Comparison of ENCODE assay signal across 8 cellular contexts in genomic region chr14:73723799-73724621, GRCh38. TPM values are rescaled to one million over a fixed set of nuclear protein-coding genes. Genes with fewer than 3 reads are reported as not detected.
DNase-seq lines count a peak whose midpoint lies in the region; ATAC-seq and TF ChIP-seq lines count a peak whose summit lies in the region.

No MANE protein-coding gene starts in this region.

- intact Hi-C loops in lower leg skin (cut with DNase I; ENCODE audit: low total_unique reads) = no loop called here

- TF ChIP-seq CTCF in GM12874 (IDR thresholded peaks at IDR 0.05; ENCODE audit: insufficient read depth, low read depth, low read length) (0 out of 2 replicates have a peak, but pooled peaks have one; percentile 4), lower leg skin (IDR thresholded peaks at IDR 0.05) (peak in 1 of 3 donors; percentile 4)

- no peak overlapping the region for H3K4me3 ChIP-seq in lower leg skin (ENCODE audit: low read depth, poor library complexity, severe bottlenecking)

- in situ Hi-C loops in T47D (cut with HindIII; ENCODE audit: low pct_unique_long_range_greater_than_20kb, low sequenced_read_pairs) = no loop called here

- peak overlapping the region; percentile 44 for H3K27ac ChIP-seq in temporal lobe (ENCODE audit: low read depth, low read length)

- whole genome bisulfite sequencing in lower leg skin, 2 donors = 31 to 33% methylated on average over 12 of the region's 12 CpGs

- DNase-seq in NCI-H2107 (lab: John Stamatoyannopoulos, UW) = peak; percentile 85
- DNase-seq in T47D (ENCODE audit: low read depth in 1 of 2, low spot score in 1 of 2) = peak; percentile 87 to 96
- DNase-seq in lower leg skin (ENCODE audit: low spot score in 2 of 2) = peak; percentile 84 to 94
- no peak for DNase-seq in iPS-NIHi11 (ENCODE audit: low spot score)

- TF ChIP-seq POLR2A in lower leg skin (IDR thresholded peaks at IDR 0.05) = no peak

- ATAC-seq in HG03439 (IDR thresholded peaks at IDR 0.05; ENCODE audit: unreplicated experiment) (no peak), GM19455 (IDR thresholded peaks at IDR 0.05; ENCODE audit: unreplicated experiment) (no peak)

RNA-seq across cellular contexts. Expression of gene PNMA1, which starts 9.8 kb away (rescaled TPM):
- total RNA-seq in lower leg skin (1 to 10 TPM; 4.6 to 8.5 (median 6.6) TPM), temporal lobe (113 TPM)

Comparison
In these comparisons a context has a peak if more than half of its experiments do, and no peak if none do; other contexts are left out.
1. RNA of gene PNMA1, which starts 9.8 kb away (total RNA-seq): 113 TPM in temporal lobe (single experiment); 4.6 to 8.5 TPM in lower leg skin; every median in the first group is over 10 times any median in the second.